10 cellular contexts compared by ENCODE assay signal in genomic region chr6:144944121-144944520, GRCh38.
"Had no signal": no experiment of that assay in that cellular context is flagged by ENCODE, and none has a peak within 500 bp of the region (broad histone marks: within the 10 kb centered on the region; RNA-seq: fewer than 3 reads in every experiment).

No MANE protein-coding gene starts in this region.

- FAIRE-seq: HTR-8/SVneo, K562 had no signal

- ATAC-seq: HCT116, K562 had no signal

- H3K9me3 ChIP-seq: HAP-1 had no signal

- H3K36me3 ChIP-seq: HAP-1 had no signal

- DNase-seq: GM23248, GOT3, H7, HFFc6, IMR-90, KG1 had no signal

- H3K4me1 ChIP-seq: HAP-1 had no signal

- H3K4me3 ChIP-seq: GM23248, HAP-1, K562 had no signal

- H3K27ac ChIP-seq: GM23248 had no signal
